12 cellular contexts compared by ENCODE assay signal in genomic region chr15:76342382-76343201, GRCh38. TPM values are rescaled to one million over a fixed set of nuclear protein-coding genes. Genes with fewer than 3 reads are reported as not detected.
DNase-seq lines count a peak whose midpoint lies in the region; ATAC-seq and TF ChIP-seq lines count a peak whose summit lies in the region.
"Had no signal": no experiment of that assay in that cellular context is flagged by ENCODE, and none has a peak within 500 bp of the region (broad histone marks: within the 10 kb centered on the region; RNA-seq: fewer than 3 reads in every experiment).

No MANE protein-coding gene starts in this region.

- 19% methylated on average over 31 of the region's 87 CpGs for WGBS in mammary epithelial cell (ENCODE audit: low coverage, missing lambda C conversion rate)
- WGBS in testis, 2 donors: 4 to 9% methylated on average over 6 to 80 of the region's 87 CpGs

- H3K36me3 ChIP-seq in mammary epithelial cell (ENCODE audit: insufficient read depth, low read length) (no peaks in the 10 kb centered on the region), breast epithelium (no peaks in the 10 kb centered on the region), lower lobe of right lung (no peaks in the 10 kb centered on the region), testis (ENCODE audit: low read depth, missing control alignments) (no peaks in the 10 kb centered on the region)

- H3K9me3 ChIP-seq in mammary epithelial cell (replicated peaks; ENCODE audit: insufficient read depth, low read length) (peaks cover 2% of the 10 kb centered on the region), breast epithelium (no peaks in the 10 kb centered on the region), lower lobe of right lung (no peaks in the 10 kb centered on the region), testis (no peaks in the 10 kb centered on the region)

- H3K4me3 ChIP-seq in mammary epithelial cell (replicated peaks in 1 of 3; ENCODE audit: insufficient read depth in 1 of 3, low read depth in 2 of 3, low read length in 3 of 3) (peak overlapping the region in 1 of 3 experiments; percentile 5), breast epithelium (peak overlapping the region in 1 of 3 donors; percentile 63), lower lobe of right lung (peak overlapping the region; percentile 23), testis (peak overlapping the region; percentile 46 to 54)

- in situ Hi-C loops in mammary epithelial cell (cut with MboI; ENCODE audit: low sequenced_read_pairs in 2 of 2): no loop called here

- H4K20me1 ChIP-seq in mammary epithelial cell (ENCODE audit: insufficient read depth, low read length): peaks cover 3% of the 10 kb centered on the region

- H2AFZ ChIP-seq in mammary epithelial cell (ENCODE audit: low read depth, low read length): peak overlapping the region; percentile 10

- peak overlapping the region; percentile 83 for H3K4me3 Mint-ChIP-seq in activated T-helper 17 cell treated with anti-CD3 and anti-CD28 coated beads, Interleukin-2, amount 50 U/mL, for 72 hours

- no peak for ATAC-seq in activated T-helper 17 cell treated with anti-CD3 and anti-CD28 coated beads, Interleukin-2, amount 50 U/mL, for 72 hours (replicated peaks)
- no peak for ATAC-seq in lower lobe of right lung
- ATAC-seq in HG02885 (IDR thresholded peaks at IDR 0.05; ENCODE audit: poor library complexity, unreplicated experiment): no peak
- no peak for ATAC-seq in HG02938 (IDR thresholded peaks at IDR 0.05; ENCODE audit: unreplicated experiment)
- ATAC-seq: HCT116 had no signal

- H3K4me1 Mint-ChIP-seq in activated T-helper 17 cell treated with anti-CD3 and anti-CD28 coated beads, Interleukin-2, amount 50 U/mL, for 72 hours: peaks cover 21% of the 10 kb centered on the region

- no peaks in the 10 kb centered on the region for H3K9me3 Mint-ChIP-seq in activated T-helper 17 cell treated with anti-CD3 and anti-CD28 coated beads, Interleukin-2, amount 50 U/mL, for 72 hours
- H3K9me3 Mint-ChIP-seq: activated T-helper 2 cell treated with anti-CD3 and anti-CD28 coated beads, Interferon-gamma antibody, Interleukin-2, Interleukin-4, amounts not matched to agents 10 μg/mL and 5 μg/mL and 100 μg/mL, durations not matched to agents 14 hours and 24 hours and 36 hours had no signal

- H3K27ac Mint-ChIP-seq in activated T-helper 17 cell treated with anti-CD3 and anti-CD28 coated beads, Interleukin-2, amount 50 U/mL, for 72 hours: no peak overlapping the region
- H3K27ac Mint-ChIP-seq: activated T-helper 2 cell treated with anti-CD3 and anti-CD28 coated beads, Interferon-gamma antibody, Interleukin-2, Interleukin-4, amounts not matched to agents 10 μg/mL and 5 μg/mL and 100 μg/mL, durations not matched to agents 14 hours and 24 hours and 36 hours had no signal

- no peak for DNase-seq in mammary epithelial cell
- DNase-seq in breast epithelium (ENCODE audit: low spot score in 2 of 2): no peak
- DNase-seq in lower lobe of right lung: no peak
- DNase-seq in testis: peak; percentile 67
- no peak for DNase-seq in occipital lobe (lab: John Stamatoyannopoulos, UW)

- TF ChIP-seq POLR2A in breast epithelium (IDR thresholded peaks at IDR 0.05) (no peak), testis (IDR thresholded peaks at IDR 0.05) (no peak)

- BruUV-seq in mammary epithelial cell (replicated peaks; lab: Mats Ljungman, UMichigan): no TSS peak

- H3K36me3 Mint-ChIP-seq in activated T-helper 17 cell treated with anti-CD3 and anti-CD28 coated beads, Interleukin-2, amount 50 U/mL, for 72 hours (ENCODE audit: low read depth): peaks cover 26% of the 10 kb centered on the region

- H3K27me3 ChIP-seq in mammary epithelial cell (ENCODE audit: insufficient read depth, low read length) (peaks cover 75% of the 10 kb centered on the region), breast epithelium (peaks cover 34 to 100% of the 10 kb centered on the region in 2 donors), lower lobe of right lung (ENCODE audit: low read depth) (peaks cover 100% of the 10 kb centered on the region), testis (no peaks in the 10 kb centered on the region)

- peaks cover 59% of the 10 kb centered on the region for H3K27me3 Mint-ChIP-seq in activated T-helper 17 cell treated with anti-CD3 and anti-CD28 coated beads, Interleukin-2, amount 50 U/mL, for 72 hours

- no peak for TF ChIP-seq CTCF in mammary epithelial cell (conservative IDR thresholded peaks at IDR 0.05 in 1 of 2, IDR thresholded peaks at IDR 0.05 in 1 of 2; ENCODE audit: extremely low read depth in 1 of 2, insufficient read depth in 1 of 2, low read depth in 1 of 2, low read length in 2 of 2)
- TF ChIP-seq CTCF in breast epithelium (IDR thresholded peaks at IDR 0.05): no peak
- TF ChIP-seq CTCF in lower lobe of right lung (IDR thresholded peaks at IDR 0.05): no peak
- TF ChIP-seq CTCF in testis (IDR thresholded peaks at IDR 0.05): no peak

- H3K4me1 ChIP-seq in mammary epithelial cell (ENCODE audit: insufficient read depth, low read length) (peaks cover 21% of the 10 kb centered on the region), breast epithelium (peaks cover 12 to 24% of the 10 kb centered on the region in 2 donors), lower lobe of right lung (peaks cover 73% of the 10 kb centered on the region), testis (peaks cover 16% of the 10 kb centered on the region)

- no peaks in the 10 kb centered on the region for H3K79me2 ChIP-seq in mammary epithelial cell (ENCODE audit: insufficient read depth, low read length)

- H3K4me2 ChIP-seq in mammary epithelial cell (ENCODE audit: insufficient read depth, low read depth, low read length): peak overlapping the region; percentile 57

- intact Hi-C loops in mammary epithelial cell (cut with micrococcal nuclease) (no loop called here), breast epithelium (cut with DNase I; ENCODE audit: low total_unique reads) (no loop called here), lower lobe of right lung (cut with DNase I) (no loop called here), testis (cut with DNase I; ENCODE audit: low total_unique reads) (no loop called here)

- no peak overlapping the region for H3K9ac ChIP-seq in mammary epithelial cell (ENCODE audit: insufficient read depth, low read length)

- no peak overlapping the region for H3K27ac ChIP-seq in mammary epithelial cell (ENCODE audit: insufficient read depth, low read depth, low read length)
- H3K27ac ChIP-seq in breast epithelium: no peak overlapping the region
- H3K27ac ChIP-seq in lower lobe of right lung: no peak overlapping the region
- no peak overlapping the region for H3K27ac ChIP-seq in testis
- H3K27ac ChIP-seq: C4-2B had no signal

- dilution Hi-C loops in mammary epithelial cell (cut with HindIII; ENCODE audit: low sequenced_read_pairs): no loop called here

- CTCF ChIA-PET in mammary epithelial cell (lab: Charles Lee; ENCODE audit: low non-redundant PET): no interaction called here

RNA-seq across cellular contexts. Expression of gene ISL2, which starts 6.0 kb away (rescaled TPM):
- total RNA-seq in mammary epithelial cell (not detected), breast epithelium (under 1 TPM in 1 of 3 donors, not detected in 2; 0.29 TPM), lower lobe of right lung (0.38 TPM), testis (1 to 10 TPM; 3.5 to 4.2 TPM), occipital lobe (not detected)
- polyA plus RNA-seq in mammary epithelial cell (0.02 TPM), testis (ENCODE audit: insufficient read depth, low read depth, low replicate concordance) (0.88 TPM)
- not detected for polyA minus RNA-seq in mammary epithelial cell
- under 1 TPM in 1 of 2 donors, not detected in 1; 0.35 TPM for total RNA-seq in activated T-helper 17 cell treated with anti-CD3 and anti-CD28 coated beads, Interleukin-2, amount 50 U/mL, for 72 hours
- total RNA-seq: temporal lobe had no signal

RNA-seq across cellular contexts. Expression of gene ETFA, which starts 31.3 kb away (rescaled TPM):
- total RNA-seq in mammary epithelial cell: 100 to 1,000 TPM in 1 of 2 donors, 10 to 100 TPM in 1; 83.0 to 115 TPM
- polyA plus RNA-seq in mammary epithelial cell: 141 TPM
- polyA minus RNA-seq in mammary epithelial cell: 116 TPM
- 100 to 1,000 TPM in 2 of 3 donors, 10 to 100 TPM in 1; 96.0 to 108 (median 108) TPM for total RNA-seq in breast epithelium
- total RNA-seq in activated T-helper 17 cell treated with anti-CD3 and anti-CD28 coated beads, Interleukin-2, amount 50 U/mL, for 72 hours: 100 to 1,000 TPM; 113 to 185 TPM
- 81.2 TPM for total RNA-seq in lower lobe of right lung
- total RNA-seq in testis: 10 to 100 TPM; 58.3 to 72.7 TPM
- 72.1 TPM for polyA plus RNA-seq in testis (ENCODE audit: insufficient read depth, low read depth, low replicate concordance)
- 66.3 TPM for total RNA-seq in occipital lobe
